ENCODE assay signal across 15 cellular contexts in the genomic region with DNA sequence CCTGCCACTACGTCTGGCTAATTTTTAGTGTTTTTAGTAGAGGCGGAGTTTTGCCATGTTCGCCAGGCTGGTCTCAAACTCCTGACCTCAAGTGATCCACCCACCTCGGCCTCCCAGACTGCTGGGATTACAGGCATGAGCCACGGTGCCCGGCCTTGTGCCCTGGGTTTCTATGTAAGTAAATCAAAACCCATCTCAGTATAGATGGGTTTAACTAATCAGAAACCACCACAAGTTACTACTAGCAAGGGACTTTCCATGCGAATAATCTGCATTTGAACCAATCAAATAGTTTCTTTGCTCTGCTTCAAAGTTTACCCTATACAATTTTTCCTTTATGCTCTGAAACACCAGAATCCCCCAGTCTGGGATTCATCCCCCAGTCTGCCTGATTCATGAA. TPM values are rescaled to one million over a fixed set of nuclear protein-coding genes. Genes with fewer than 3 reads are reported as not detected.
"Had no signal": no experiment of that assay in that cellular context is flagged by ENCODE, and none has a peak within 500 bp of the region (broad histone marks: within the 10 kb centered on the region; RNA-seq: fewer than 3 reads in every experiment).

No MANE protein-coding gene starts in this region.

- H3K9me3 ChIP-seq: right atrium auricular region had no signal

- ATAC-seq: left cardiac atrium, SK-N-SH treated with all-trans-retinoic acid at 6 μM for 48 hours, T-helper 17 cell, WTC11 had no signal

- H3K27ac ChIP-seq: right atrium auricular region, skin epidermis had no signal

- H3K27me3 ChIP-seq: right atrium auricular region had no signal

- H3K4me3 ChIP-seq: right atrium auricular region, skin epidermis had no signal

- H3K36me3 ChIP-seq: right atrium auricular region had no signal

- DNase-seq: activated CD8-positive, alpha-beta memory T cell treated with anti-CD3 and anti-CD28 coated beads for 24 hours; activated naive CD8-positive, alpha-beta T cell treated with anti-CD3 and anti-CD28 coated beads, Interleukin-2, amount 10 ng/mL, durations not matched to agents 7 days and 5 days; foreskin melanocyte; head of caudate nucleus; left cardiac atrium; naive B cell; T-helper 17 cell had no signal

- FAIRE-seq: astrocyte had no signal

- H3K27ac Mint-ChIP-seq: T-helper 17 cell, WTC11 had no signal

- H3K27me3 Mint-ChIP-seq: activated naive CD8-positive, alpha-beta T cell treated with anti-CD3 and anti-CD28 coated beads, Interleukin-2, amount 10 ng/mL, durations not matched to agents 7 days and 5 days; naive B cell; T-helper 17 cell had no signal

- H3K4me3 Mint-ChIP-seq: activated naive CD8-positive, alpha-beta T cell treated with anti-CD3 and anti-CD28 coated beads, Interleukin-2, amount 10 ng/mL, durations not matched to agents 7 days and 5 days; naive B cell; T-helper 17 cell; WTC11 had no signal

- H3K9me3 Mint-ChIP-seq: WTC11 had no signal

- H3K36me3 Mint-ChIP-seq: WTC11 had no signal

RNA-seq across cellular contexts. Expression of gene GAST, which starts 40.0 kb away (rescaled TPM):
- total RNA-seq: activated naive CD8-positive, alpha-beta T cell treated with anti-CD3 and anti-CD28 coated beads, Interleukin-2, amount 10 ng/mL, durations not matched to agents 7 days and 5 days; astrocyte; left cardiac atrium; lung microvascular endothelial cell; posterior vena cava; right atrium auricular region; T-helper 17 cell; urinary bladder; WTC11 had no signal
- polyA plus RNA-seq: urinary bladder had no signal

RNA-seq across cellular contexts. Expression of gene KRT17, which starts 47.8 kb away (rescaled TPM):
- total RNA-seq: activated naive CD8-positive, alpha-beta T cell treated with anti-CD3 and anti-CD28 coated beads, Interleukin-2, amount 10 ng/mL, durations not matched to agents 7 days and 5 days; left cardiac atrium; lung microvascular endothelial cell; right atrium auricular region; T-helper 17 cell had no signal

RNA-seq across cellular contexts. Expression of gene KRT16, which starts 59.6 kb away (rescaled TPM):
- total RNA-seq: activated naive CD8-positive, alpha-beta T cell treated with anti-CD3 and anti-CD28 coated beads, Interleukin-2, amount 10 ng/mL, durations not matched to agents 7 days and 5 days; lung microvascular endothelial cell; posterior vena cava; T-helper 17 cell; urinary bladder; WTC11 had no signal
